16 cellular contexts compared by ENCODE assay signal in the genomic region with DNA sequence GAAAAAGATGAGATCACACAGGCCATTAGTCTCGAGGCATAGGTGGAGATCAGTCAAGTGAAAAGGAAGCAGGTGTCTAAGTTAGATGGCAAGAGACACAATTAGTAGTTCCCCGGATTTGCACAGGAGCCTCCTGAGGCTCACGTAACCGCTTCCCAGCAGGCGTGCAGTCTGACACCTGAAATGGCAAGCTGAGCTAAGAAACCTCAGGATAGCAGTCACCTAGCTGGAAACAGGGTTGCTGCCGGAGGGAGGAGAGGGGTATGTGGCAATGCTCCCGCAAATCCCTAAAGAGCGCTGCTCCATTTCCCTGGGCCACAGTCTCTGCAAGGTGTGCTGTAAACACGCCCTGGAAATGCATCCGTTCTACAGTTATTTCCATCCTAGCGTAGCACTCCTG.
"Had no signal": no experiment of that assay in that cellular context is flagged by ENCODE, and none has a peak within 500 bp of the region (broad histone marks: within the 10 kb centered on the region; RNA-seq: fewer than 3 reads in every experiment).

No MANE protein-coding gene starts in this region.

- DNase-seq: activated CD4-positive, alpha-beta T cell treated with anti-CD3 and anti-CD28 coated beads, Interleukin-2, amount 50 U/mL, for 4 hours; activated CD4-positive, CD25-positive, alpha-beta regulatory T cell treated with anti-CD3 and anti-CD28 coated beads, Interleukin-2, amount 50 U/mL, for 72 hours; adrenal gland; erythroblast; heart right ventricle; ovary; sigmoid colon; stimulated activated CD4-positive, alpha-beta T cell treated with anti-CD3 and anti-CD28 coated beads, Interleukin-1b, Interleukin-23, amount 100 ng/mL, for 48 hours; stomach; T-helper 9 cell; testis; upper lobe of left lung had no signal

- H3K36me3 Mint-ChIP-seq: activated naive CD4-positive, alpha-beta T cell treated with anti-CD3 and anti-CD28 coated beads, Interleukin-2, amount 50 U/mL, for 24 hours had no signal

- H3K27me3 ChIP-seq: adrenal gland, cardiac muscle cell, gastroesophageal sphincter, heart right ventricle, ovary, sigmoid colon, stomach, testis, upper lobe of left lung had no signal

- H3K4me3 Mint-ChIP-seq: activated naive CD4-positive, alpha-beta T cell treated with anti-CD3 and anti-CD28 coated beads, Interleukin-2, amount 50 U/mL, for 24 hours; neural crest cell had no signal

- H3K4me1 ChIP-seq: adrenal gland, gastroesophageal sphincter, sigmoid colon, stomach, testis, upper lobe of left lung had no signal

- H3K27ac Mint-ChIP-seq: activated naive CD4-positive, alpha-beta T cell treated with anti-CD3 and anti-CD28 coated beads, Interleukin-2, amount 50 U/mL, for 24 hours had no signal

- H3K4me1 Mint-ChIP-seq: activated naive CD4-positive, alpha-beta T cell treated with anti-CD3 and anti-CD28 coated beads, Interleukin-2, amount 50 U/mL, for 24 hours; neural crest cell had no signal

- H3K9me3 ChIP-seq: adrenal gland, gastroesophageal sphincter, heart right ventricle, ovary, sigmoid colon, stomach, testis, upper lobe of left lung had no signal

- ATAC-seq: gastroesophageal sphincter, heart right ventricle had no signal

- H3K27me3 Mint-ChIP-seq: activated naive CD4-positive, alpha-beta T cell treated with anti-CD3 and anti-CD28 coated beads, Interleukin-2, amount 50 U/mL, for 24 hours had no signal

- H3K4me3 ChIP-seq: adrenal gland, cardiac muscle cell, gastroesophageal sphincter, heart right ventricle, ovary, sigmoid colon, stomach, testis, upper lobe of left lung had no signal

- H3K27ac ChIP-seq: adrenal gland, cardiac muscle cell, gastroesophageal sphincter, heart right ventricle, ovary, sigmoid colon, stomach, testis, upper lobe of left lung had no signal
